Comparison of ENCODE assay signal across 16 cellular contexts in genomic region chr13:48896312-48896711, GRCh38.
DNase-seq lines count a peak whose midpoint lies in the region; ATAC-seq, FAIRE-seq and TF ChIP-seq lines count a peak whose summit lies in the region.
"Had no signal": no experiment of that assay in that cellular context is flagged by ENCODE, and none has a peak within 500 bp of the region (broad histone marks: within the 10 kb centered on the region; RNA-seq: fewer than 3 reads in every experiment).

No MANE protein-coding gene starts in this region.

- H2AFZ ChIP-seq in astrocyte (ENCODE audit: low read depth, low read length): no peak overlapping the region

- H3K27me3 ChIP-seq in astrocyte (ENCODE audit: insufficient read depth, low read length): no peaks in the 10 kb centered on the region
- H3K27me3 ChIP-seq in left lung: no peaks in the 10 kb centered on the region
- H3K27me3 ChIP-seq: BLaER1, right lobe of liver had no signal

- H3K9me3 Mint-ChIP-seq in astrocyte (ENCODE audit: unreplicated experiment): peaks cover 4% of the 10 kb centered on the region
- H3K9me3 Mint-ChIP-seq in stimulated activated effector memory CD8-positive, alpha-beta T cell treated with anti-CD3 and anti-CD28 coated beads, Interleukin-12 subunit alpha, Interleukin-12 subunit beta, amount 100 ng/mL, for 72 hours: peaks cover 2% of the 10 kb centered on the region

- no peaks in the 10 kb centered on the region for H3K9me3 ChIP-seq in astrocyte (ENCODE audit: insufficient read depth, low read depth, low read length)
- H3K9me3 ChIP-seq in left lung: no peaks in the 10 kb centered on the region
- H3K9me3 ChIP-seq: BLaER1, heart left ventricle, right lobe of liver had no signal

- H3K27ac Mint-ChIP-seq in astrocyte (ENCODE audit: unreplicated experiment): no peak overlapping the region
- no peak overlapping the region for H3K27ac Mint-ChIP-seq in stimulated activated effector memory CD8-positive, alpha-beta T cell treated with anti-CD3 and anti-CD28 coated beads, Interleukin-12 subunit alpha, Interleukin-12 subunit beta, amount 100 ng/mL, for 72 hours
- H3K27ac Mint-ChIP-seq: natural killer cell treated with Interleukin-12 subunit alpha and Interleukin-12 subunit beta and Interleukin-15 and Interleukin-18, amount 100 ng/mL, for 72 hours had no signal

- H3K27ac ChIP-seq in astrocyte (ENCODE audit: low read depth, low read length) (no peak overlapping the region), left lung (no peak overlapping the region)
- H3K27ac ChIP-seq: BLaER1, heart left ventricle, right lobe of liver had no signal

- H3K4me2 ChIP-seq in astrocyte (ENCODE audit: low read length): no peak overlapping the region
- H3K4me2 ChIP-seq: BLaER1 had no signal

- intact Hi-C loops in left lung (cut with DNase I): no loop called here

- H3K4me3 ChIP-seq in astrocyte (ENCODE audit: insufficient read depth, low read depth, low read length) (no peak overlapping the region), left lung (no peak overlapping the region)
- H3K4me3 ChIP-seq: BLaER1, heart left ventricle, right lobe of liver had no signal

- FAIRE-seq in astrocyte (lab: Jason Lieb, UNC): no peak

- no peaks in the 10 kb centered on the region for H3K27me3 Mint-ChIP-seq in astrocyte (ENCODE audit: low read depth, unreplicated experiment)

- H3K4me1 ChIP-seq in astrocyte (ENCODE audit: insufficient read depth, low read length): peaks cover 14% of the 10 kb centered on the region
- peaks cover 0 to 16% of the 10 kb centered on the region in 2 donors for H3K4me1 ChIP-seq in left lung
- H3K4me1 ChIP-seq: BLaER1, right lobe of liver had no signal

- H3K4me3 Mint-ChIP-seq in astrocyte (ENCODE audit: unreplicated experiment): no peak overlapping the region
- H3K4me3 Mint-ChIP-seq in stimulated activated effector memory CD8-positive, alpha-beta T cell treated with anti-CD3 and anti-CD28 coated beads, Interleukin-12 subunit alpha, Interleukin-12 subunit beta, amount 100 ng/mL, for 72 hours: no peak overlapping the region
- H3K4me3 Mint-ChIP-seq: natural killer cell treated with Interleukin-12 subunit alpha and Interleukin-12 subunit beta and Interleukin-15 and Interleukin-18, amount 100 ng/mL, for 72 hours had no signal

- DNase-seq in EL (peak; percentile 56), NOMO-1 (lab: John Stamatoyannopoulos, UW; ENCODE audit: unreplicated experiment in 2 of 2) (peak; percentile 14 to 77), astrocyte (ENCODE audit: low read depth) (peak; percentile 56), left lung (no peak), foreskin melanocyte (no peak), NCI-H1436 (lab: John Stamatoyannopoulos, UW) (no peak)
- DNase-seq in stimulated activated effector memory CD8-positive, alpha-beta T cell treated with anti-CD3 and anti-CD28 coated beads, Interleukin-12 subunit alpha, Interleukin-12 subunit beta, amount 100 ng/mL, for 72 hours (ENCODE audit: low spot score in 2 of 2): no peak
- DNase-seq: activated CD4-positive, alpha-beta T cell treated with anti-CD3 and anti-CD28 coated beads, Interleukin-2, amount 50 U/mL, for 4 hours; heart left ventricle; right lobe of liver; stimulated activated CD4-positive, alpha-beta T cell treated with anti-CD3 and anti-CD28 coated beads, Interleukin-4, amount 100 ng/mL, for 24 hours; stimulated activated naive CD4-positive, alpha-beta T cell; T-helper 2 cell had no signal

- TF ChIP-seq CTCF in astrocyte (IDR thresholded peaks at IDR 0.05; ENCODE audit: insufficient read depth, low read depth, low read length): no peak
- no peak for TF ChIP-seq CTCF in left lung (IDR thresholded peaks at IDR 0.05)

- H3K79me2 ChIP-seq in astrocyte (ENCODE audit: insufficient read depth, low read length): no peaks in the 10 kb centered on the region

- H3K4me1 Mint-ChIP-seq in astrocyte (ENCODE audit: low read depth, unreplicated experiment): peaks cover 18% of the 10 kb centered on the region
- peaks cover 11% of the 10 kb centered on the region for H3K4me1 Mint-ChIP-seq in stimulated activated effector memory CD8-positive, alpha-beta T cell treated with anti-CD3 and anti-CD28 coated beads, Interleukin-12 subunit alpha, Interleukin-12 subunit beta, amount 100 ng/mL, for 72 hours

- no peaks in the 10 kb centered on the region for H3K36me3 Mint-ChIP-seq in astrocyte (ENCODE audit: low read depth, unreplicated experiment)
- no peaks in the 10 kb centered on the region for H3K36me3 Mint-ChIP-seq in stimulated activated effector memory CD8-positive, alpha-beta T cell treated with anti-CD3 and anti-CD28 coated beads, Interleukin-12 subunit alpha, Interleukin-12 subunit beta, amount 100 ng/mL, for 72 hours

- ATAC-seq in left lung (peak; percentile 25), HG03095 (IDR thresholded peaks at IDR 0.05; ENCODE audit: unreplicated experiment) (no peak)
- no peak for ATAC-seq in stimulated activated effector memory CD8-positive, alpha-beta T cell treated with anti-CD3 and anti-CD28 coated beads, Interleukin-12 subunit alpha, Interleukin-12 subunit beta, amount 100 ng/mL, for 72 hours
- ATAC-seq: heart left ventricle; natural killer cell treated with Interleukin-12 subunit alpha and Interleukin-12 subunit beta and Interleukin-15 and Interleukin-18, amount 100 ng/mL, for 72 hours had no signal

- no peaks in the 10 kb centered on the region for H4K20me1 ChIP-seq in astrocyte (ENCODE audit: insufficient read depth, low read length)
- H4K20me1 ChIP-seq: BLaER1 had no signal

- H3K36me3 ChIP-seq in astrocyte (ENCODE audit: insufficient read depth, low read length) (no peaks in the 10 kb centered on the region), left lung (no peaks in the 10 kb centered on the region)
- H3K36me3 ChIP-seq: BLaER1, heart left ventricle, right lobe of liver had no signal

- no peak overlapping the region for H3K9ac ChIP-seq in astrocyte (ENCODE audit: low read length)
- H3K9ac ChIP-seq: BLaER1 had no signal

Comparison
In these comparisons a context has a peak if more than half of its experiments do, and no peak if none do; other contexts are left out.
1. DNase-seq: peak in EL (single experiment), NOMO-1 (2 of 2) and astrocyte (single experiment); none in left lung (0 of 2), foreskin melanocyte (single experiment), stimulated activated effector memory CD8-positive, alpha-beta T cell treated with anti-CD3 and anti-CD28 coated beads, Interleukin-12 subunit alpha, Interleukin-12 subunit beta, amount 100 ng/mL, for 72 hours (0 of 2) and NCI-H1436 (single experiment).